1 cellular context compared by ENCODE assay signal in genomic region chr3:120440762-120441161, GRCh38.
TF ChIP-seq lines count a peak whose summit lies in the region.

No MANE protein-coding gene starts in this region.

TF ChIP-seq in SK-N-SH treated with all-trans-retinoic acid at 6 μM for 48 hours, 23 proteins besides CTCF, POLR2A, EP300 and RAD21 (continued from another document):
- TF ChIP-seq TSHZ2 (CRISPR knock-in tag; IDR thresholded peaks at IDR 0.05) = no peak
- no peak for TF ChIP-seq ZNF8 (CRISPR knock-in tag; IDR thresholded peaks at IDR 0.05)
- no peak for TF ChIP-seq TCF4 (CRISPR knock-in tag; IDR thresholded peaks at IDR 0.05; ENCODE audit: borderline replicate concordance)
- no peak for TF ChIP-seq SNAI2 (CRISPR knock-in tag; IDR thresholded peaks at IDR 0.05)
- no peak for TF ChIP-seq PPARA (CRISPR knock-in tag; IDR thresholded peaks at IDR 0.05; ENCODE audit: borderline replicate concordance)
- TF ChIP-seq CREB5 (CRISPR knock-in tag; IDR thresholded peaks at IDR 0.05; ENCODE audit: low read depth) = no peak
- TF ChIP-seq BACH2 (CRISPR knock-in tag; IDR thresholded peaks at IDR 0.05; ENCODE audit: borderline replicate concordance) = no peak
